22 cellular contexts compared by ENCODE assay signal in genomic region chr17:50047083-50047482, GRCh38. TPM values are rescaled to one million over a fixed set of nuclear protein-coding genes. Genes with fewer than 3 reads are reported as not detected.
DNase-seq lines count a peak whose midpoint lies in the region; ATAC-seq, FAIRE-seq and TF ChIP-seq lines count a peak whose summit lies in the region.
"Had no signal": no experiment of that assay in that cellular context is flagged by ENCODE, and none has a peak within 500 bp of the region (broad histone marks: within the 10 kb centered on the region; RNA-seq: fewer than 3 reads in every experiment).

No MANE protein-coding gene starts in this region.

- intact Hi-C loops in Right ventricle myocardium inferior (cut with DNase I): no loop called here
- intact Hi-C loops in upper lobe of right lung (cut with DNase I): no loop called here

- peak overlapping the region; percentile 91 for H3K27ac Mint-ChIP-seq in astrocyte (ENCODE audit: unreplicated experiment)
- H3K27ac Mint-ChIP-seq: activated T-cell treated with anti-CD3 and anti-CD28 coated beads, Interleukin-2, amount 50 U/mL, for 72 hours; memory B cell had no signal

- H3K9me3 Mint-ChIP-seq in astrocyte (ENCODE audit: unreplicated experiment): no peaks in the 10 kb centered on the region
- H3K9me3 Mint-ChIP-seq: activated T-cell treated with anti-CD3 and anti-CD28 coated beads, Interleukin-2, amount 50 U/mL, for 72 hours; memory B cell had no signal

- FAIRE-seq in astrocyte (lab: Jason Lieb, UNC): no peak
- FAIRE-seq: colon, G401.6, GM12891 had no signal

- no peaks in the 10 kb centered on the region for H4K20me1 ChIP-seq in astrocyte (ENCODE audit: insufficient read depth, low read length)

- H3K4me1 ChIP-seq in right atrium auricular region (peaks cover 0 to 20% of the 10 kb centered on the region in 2 donors), astrocyte (ENCODE audit: insufficient read depth, low read length) (peaks cover 56% of the 10 kb centered on the region), mesodermal cell (ENCODE audit: control insufficient read depth, insufficient read depth, low read length, poor library complexity, severe bottlenecking) (peaks cover 49% of the 10 kb centered on the region), upper lobe of right lung (peaks cover 48% of the 10 kb centered on the region)

- H3K36me3 Mint-ChIP-seq in astrocyte (ENCODE audit: low read depth, unreplicated experiment): no peaks in the 10 kb centered on the region
- H3K36me3 Mint-ChIP-seq: memory B cell had no signal

- H3K27me3 ChIP-seq in right atrium auricular region (no peaks in the 10 kb centered on the region), astrocyte (ENCODE audit: insufficient read depth, low read length) (no peaks in the 10 kb centered on the region), upper lobe of right lung (no peaks in the 10 kb centered on the region)

- peak overlapping the region; percentile 54 for H3K9ac ChIP-seq in astrocyte (ENCODE audit: low read length)

- H2AFZ ChIP-seq in astrocyte (ENCODE audit: low read depth, low read length): peak overlapping the region; percentile 23

- H3K36me3 ChIP-seq in right atrium auricular region (no peaks in the 10 kb centered on the region), astrocyte (ENCODE audit: insufficient read depth, low read length) (no peaks in the 10 kb centered on the region), mesodermal cell (ENCODE audit: control insufficient read depth, insufficient read depth, low read length) (no peaks in the 10 kb centered on the region), upper lobe of right lung (no peaks in the 10 kb centered on the region)

- ATAC-seq in Right ventricle myocardium inferior: no peak
- ATAC-seq in upper lobe of right lung: no peak

- H3K27ac ChIP-seq in right atrium auricular region: no peak overlapping the region
- H3K27ac ChIP-seq in astrocyte (ENCODE audit: low read depth, low read length): peak overlapping the region; percentile 62
- peak overlapping the region; percentile 78 for H3K27ac ChIP-seq in mesodermal cell (ENCODE audit: low read depth, low read length, severe bottlenecking)
- H3K27ac ChIP-seq in upper lobe of right lung: peak overlapping the region; percentile 11
- H3K27ac ChIP-seq: SK-N-MC had no signal

- peaks cover 69% of the 10 kb centered on the region for H3K4me1 Mint-ChIP-seq in astrocyte (ENCODE audit: low read depth, unreplicated experiment)

- H3K79me2 ChIP-seq in astrocyte (ENCODE audit: insufficient read depth, low read length): no peaks in the 10 kb centered on the region

- H3K4me3 ChIP-seq in right atrium auricular region (no peak overlapping the region), astrocyte (ENCODE audit: insufficient read depth, low read depth, low read length) (no peak overlapping the region), mesodermal cell (ENCODE audit: extremely low read depth, insufficient read depth, low read length, poor library complexity, severe bottlenecking) (no peak overlapping the region), upper lobe of right lung (no peak overlapping the region)
- H3K4me3 ChIP-seq: SK-N-MC had no signal

- H3K27me3 Mint-ChIP-seq in astrocyte (ENCODE audit: low read depth, unreplicated experiment): no peaks in the 10 kb centered on the region

- no peak overlapping the region for H3K4me3 Mint-ChIP-seq in astrocyte (ENCODE audit: unreplicated experiment)
- H3K4me3 Mint-ChIP-seq: memory B cell had no signal

- peak overlapping the region; percentile 68 for H3K4me2 ChIP-seq in astrocyte (ENCODE audit: low read length)

- H3K9me3 ChIP-seq in right atrium auricular region: no peaks in the 10 kb centered on the region
- H3K9me3 ChIP-seq in astrocyte (ENCODE audit: insufficient read depth, low read depth, low read length): no peaks in the 10 kb centered on the region
- H3K9me3 ChIP-seq in mesodermal cell (ENCODE audit: control insufficient read depth, low read length): no peaks in the 10 kb centered on the region
- H3K9me3 ChIP-seq in upper lobe of right lung: no peaks in the 10 kb centered on the region

- DNase-seq in Right ventricle myocardium inferior (ENCODE audit: missing footprints) (peak; percentile 42), right atrium auricular region (ENCODE audit: low spot score) (no peak), astrocyte (ENCODE audit: low read depth) (no peak), upper lobe of right lung (no peak), GM19238 (ENCODE audit: insufficient read length, low spot score) (no peak), middle frontal gyrus (ENCODE audit: extremely low spot score, low spot score) (no peak), COR-L47 (lab: John Stamatoyannopoulos, UW) (no peak)
- DNase-seq: activated CD4-positive, alpha-beta T cell treated with anti-CD3 and anti-CD28 coated beads, Interleukin-2, amount 50 U/mL, for 4 hours; amygdala; NCI-H1436 treated with DMSO at 0.1 percent for 48 hours; NCI-H345; stimulated activated CD4-positive, alpha-beta T cell treated with anti-CD3 and anti-CD28 coated beads, Interleukin-4, amount 100 ng/mL, for 4 hours had no signal

- no peak for TF ChIP-seq CTCF in right atrium auricular region (IDR thresholded peaks at IDR 0.05)
- no peak for TF ChIP-seq CTCF in astrocyte (IDR thresholded peaks at IDR 0.05; ENCODE audit: insufficient read depth, low read depth, low read length)
- no peak for TF ChIP-seq CTCF in upper lobe of right lung (IDR thresholded peaks at IDR 0.05)

- 84 to 94% methylated on average over 4 to 6 of the region's 6 CpGs for WGBS in mesodermal cell (ENCODE audit: insufficient coverage in 2 of 2), 2 experiments

RNA-seq across cellular contexts. Expression of gene ITGA3, which starts 8.8 kb away (rescaled TPM):
- 16.4 TPM for total RNA-seq in Right ventricle myocardium inferior
- 10 to 100 TPM; 29.5 to 61.8 TPM for total RNA-seq in right atrium auricular region
- total RNA-seq in astrocyte: 319 and 373 TPM in 2 replicates
- polyA plus RNA-seq in mesodermal cell (2013, experiment 1 of 2): 108 TPM
- 102 TPM for polyA plus RNA-seq in mesodermal cell (2013, experiment 2 of 2)
- 212 TPM for total RNA-seq in upper lobe of right lung

RNA-seq across cellular contexts. Expression of gene PDK2, which starts 48.1 kb away (rescaled TPM):
- total RNA-seq in Right ventricle myocardium inferior: 260 TPM
- total RNA-seq in right atrium auricular region: 100 to 1,000 TPM; 186 to 214 TPM
- 25.8 and 26.8 TPM in 2 replicates for total RNA-seq in astrocyte
- polyA plus RNA-seq in mesodermal cell (2013, experiment 1 of 2): 34.0 TPM
- 27.2 TPM for polyA plus RNA-seq in mesodermal cell (2013, experiment 2 of 2)
- 30.2 TPM for total RNA-seq in upper lobe of right lung

RNA-seq across cellular contexts. Expression of gene DLX3, which starts 52.1 kb away (rescaled TPM):
- total RNA-seq in Right ventricle myocardium inferior (not detected), right atrium auricular region (under 1 TPM in 1 of 2 donors, not detected in 1; 0.12 TPM), astrocyte (1.00 and 1.2 TPM in 2 replicates), upper lobe of right lung (0.69 TPM)
- 1.9 TPM for polyA plus RNA-seq in mesodermal cell (2013, experiment 1 of 2)
- 1.2 TPM for polyA plus RNA-seq in mesodermal cell (2013, experiment 2 of 2)
- total RNA-seq: glomerular endothelial cell, skeletal muscle tissue, urinary bladder had no signal

Comparison
In these comparisons a context has a peak if more than half of its experiments do, and no peak if none do; other contexts are left out.
1. H3K27ac ChIP-seq: peak in astrocyte (single experiment), mesodermal cell (single experiment) and upper lobe of right lung (single experiment); none in right atrium auricular region (0 of 2).